14 cellular contexts compared by ENCODE assay signal in the genomic region with DNA sequence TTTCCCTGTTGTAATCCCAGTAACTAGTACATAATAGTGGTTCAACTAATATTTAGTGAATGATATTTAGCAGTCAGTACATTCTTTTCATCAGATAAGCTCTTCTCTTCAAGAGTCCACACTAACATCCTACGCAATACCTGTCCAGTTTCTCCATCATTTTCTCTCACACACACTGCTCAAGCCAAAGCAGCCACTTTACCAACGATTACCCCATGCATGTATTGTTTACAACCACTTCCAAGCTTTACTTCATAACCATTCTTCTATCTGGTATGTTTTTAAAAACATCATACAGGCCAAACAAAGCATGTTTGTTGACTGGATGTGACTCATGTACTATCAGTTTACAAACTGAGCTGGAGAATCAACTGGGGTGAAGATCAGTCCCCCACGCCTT. TPM values are rescaled to one million over a fixed set of nuclear protein-coding genes. Genes with fewer than 3 reads are reported as not detected.
DNase-seq lines count a peak whose midpoint lies in the region; TF ChIP-seq lines count a peak whose summit lies in the region.
"Had no signal": no experiment of that assay in that cellular context is flagged by ENCODE, and none has a peak within 500 bp of the region (broad histone marks: within the 10 kb centered on the region; RNA-seq: fewer than 3 reads in every experiment).

No MANE protein-coding gene starts in this region.

- H3K36me3 Mint-ChIP-seq in HFFc6 (ENCODE audit: low read depth), result peaks cover 18% of the 10 kb centered on the region
- peaks cover 49% of the 10 kb centered on the region for H3K36me3 Mint-ChIP-seq in activated naive CD8-positive, alpha-beta T cell treated with anti-CD3 and anti-CD28 coated beads for 36 hours

- H3K4me1 Mint-ChIP-seq in HFFc6 (ENCODE audit: low read depth), result peaks cover 47% of the 10 kb centered on the region
- H3K4me1 Mint-ChIP-seq in activated naive CD8-positive, alpha-beta T cell treated with anti-CD3 and anti-CD28 coated beads for 36 hours, result peaks cover 48% of the 10 kb centered on the region

- H3K27ac Mint-ChIP-seq in HFFc6, result peak overlapping the region; percentile 23
- peak overlapping the region; percentile 46 for H3K27ac Mint-ChIP-seq in activated naive CD8-positive, alpha-beta T cell treated with anti-CD3 and anti-CD28 coated beads for 36 hours
- H3K27ac Mint-ChIP-seq: activated T-cell treated with anti-CD3 and anti-CD28 coated beads, Interleukin-2, amount 50 U/mL, for 72 hours had no signal

- peaks cover 1% of the 10 kb centered on the region; the same call in 1 of the 2 replicates for H3K27me3 Mint-ChIP-seq in HFFc6 (ENCODE audit: insufficient read depth)
- no peaks in the 10 kb centered on the region for H3K27me3 Mint-ChIP-seq in activated naive CD8-positive, alpha-beta T cell treated with anti-CD3 and anti-CD28 coated beads for 36 hours
- H3K27me3 Mint-ChIP-seq: central memory CD8-positive, alpha-beta T cell; stimulated activated memory B cell treated with anti-CD40 and anti-IgM and Interleukin-4, amounts not matched to agents 10 μg/mL and 1 μg/mL and 100 μg/mL, for 72 hours had no signal

- H3K4me3 Mint-ChIP-seq in HFFc6, result no peak overlapping the region
- no peak overlapping the region for H3K4me3 Mint-ChIP-seq in activated naive CD8-positive, alpha-beta T cell treated with anti-CD3 and anti-CD28 coated beads for 36 hours
- H3K4me3 Mint-ChIP-seq: central memory CD8-positive, alpha-beta T cell; stimulated activated memory B cell treated with anti-CD40 and anti-IgM and Interleukin-4, amounts not matched to agents 10 μg/mL and 1 μg/mL and 100 μg/mL, for 72 hours had no signal

- TF ChIP-seq CTCF in HFFc6 (IDR thresholded peaks at IDR 0.05) (no peak), fibroblast of villous mesenchyme (IDR thresholded peaks at IDR 0.05; ENCODE audit: insufficient read depth, low read depth, low read length) (no peak)

- H3K9me3 Mint-ChIP-seq in HFFc6, result no peaks in the 10 kb centered on the region
- peaks cover 2% of the 10 kb centered on the region for H3K9me3 Mint-ChIP-seq in activated naive CD8-positive, alpha-beta T cell treated with anti-CD3 and anti-CD28 coated beads for 36 hours
- H3K9me3 Mint-ChIP-seq: central memory CD8-positive, alpha-beta T cell had no signal

- peak; percentile 10 for DNase-seq in AG08396 (ENCODE audit: low spot score)
- DNase-seq in HFFc6, result peak; percentile 3
- no peak for DNase-seq in activated naive CD8-positive, alpha-beta T cell treated with anti-CD3 and anti-CD28 coated beads for 36 hours
- peak; percentile 69 for DNase-seq in fibroblast of villous mesenchyme (ENCODE audit: low read depth)
- DNase-seq in NCI-H2227 treated with DMSO at 0.1 percent for 48 hours (lab: John Stamatoyannopoulos, UW), result no peak
- no peak for DNase-seq in stimulated activated CD4-positive, alpha-beta T cell treated with anti-CD3 and anti-CD28 coated beads, Interleukin-1b, Interleukin-23, amount 100 ng/mL, for 48 hours
- DNase-seq in NCI-H526 treated with DMSO at 0.1 percent for 48 hours (lab: John Stamatoyannopoulos, UW), result no peak
- no peak for DNase-seq in NAMALWA (ENCODE audit: low spot score)
- DNase-seq: activated T-cell treated with anti-CD3 and anti-CD28 coated beads, Interleukin-2, amount 50 U/mL, for 72 hours; midbrain; stimulated activated CD4-positive, alpha-beta T cell treated with anti-CD3 and anti-CD28 coated beads, Interleukin-2, amount 100 ng/mL, for 48 hours had no signal

- no peak overlapping the region for H3K4me3 ChIP-seq in fibroblast of villous mesenchyme (ENCODE audit: low read depth, low read length)
- H3K4me3 ChIP-seq: HAP-1 had no signal

RNA-seq across cellular contexts. Expression of a gene that starts 7.3 kb away (rescaled TPM):
- total RNA-seq in HFFc6 (2021; fragmentation: NEBNext Ultra II Directional; extraction: Animal tissue kit (Norgen Biotek cat#: 25700)), result 10 to 100 TPM; 15.2 to 19.5 (median 17.7) TPM
- total RNA-seq in activated naive CD8-positive, alpha-beta T cell treated with anti-CD3 and anti-CD28 coated beads for 36 hours, result 1 to 10 TPM; 8.3 to 9.1 TPM
- 20.3 and 23.7 TPM in 2 replicates for total RNA-seq in fibroblast of villous mesenchyme

Comparison
In these comparisons a context has a peak if more than half of its experiments do, and no peak if none do; other contexts are left out.
1. DNase-seq: peak in AG08396 (single experiment), HFFc6 (single experiment) and fibroblast of villous mesenchyme (single experiment); none in activated naive CD8-positive, alpha-beta T cell treated with anti-CD3 and anti-CD28 coated beads for 36 hours (single experiment), NCI-H2227 treated with DMSO at 0.1 percent for 48 hours (single experiment), stimulated activated CD4-positive, alpha-beta T cell treated with anti-CD3 and anti-CD28 coated beads, Interleukin-1b, Interleukin-23, amount 100 ng/mL, for 48 hours (single experiment), NCI-H526 treated with DMSO at 0.1 percent for 48 hours (single experiment) and NAMALWA (single experiment).